In the genomic region with DNA sequence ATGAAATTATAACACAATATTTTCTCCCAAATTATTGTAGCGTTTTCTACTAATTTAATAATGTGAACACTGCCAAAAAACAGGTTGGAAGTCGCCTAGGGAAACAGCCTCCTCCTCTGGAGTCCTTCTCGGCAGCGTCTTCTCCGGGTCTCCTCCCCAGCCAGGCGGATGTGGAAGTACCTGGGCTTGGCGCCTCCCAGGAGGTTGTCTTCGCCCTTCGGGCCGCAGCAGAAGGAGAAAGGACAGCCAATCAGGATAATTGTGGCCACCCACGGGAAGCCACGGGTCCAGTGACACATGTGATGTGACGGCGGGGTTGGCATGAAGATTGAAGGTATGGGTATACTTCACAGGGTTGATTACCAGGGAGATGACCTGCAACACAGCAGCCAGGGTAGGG, we compare ENCODE assay signal across 9 cellular contexts.
"Had no signal": no experiment of that assay in that cellular context is flagged by ENCODE, and none has a peak within 500 bp of the region (broad histone marks: within the 10 kb centered on the region; RNA-seq: fewer than 3 reads in every experiment).

No MANE protein-coding gene starts in this region.

- H3K4me3 ChIP-seq: GM23248 had no signal

- H3K9ac ChIP-seq: GM23248 had no signal

- H3K27ac ChIP-seq: GM23248, HL-60 had no signal

- H3K4me1 Mint-ChIP-seq: H9, IgD-negative memory B cell had no signal

- DNase-seq: GM23248, GOT3, H9, HCEC 1CT, KBM-7 had no signal

- FAIRE-seq: H54, HepG2 had no signal

- H3K9me3 Mint-ChIP-seq: H9 had no signal

- H3K27ac Mint-ChIP-seq: H9, IgD-negative memory B cell had no signal

- H2AFZ ChIP-seq: GM23248 had no signal

- H3K4me3 Mint-ChIP-seq: H9, IgD-negative memory B cell had no signal
